In the genomic region with DNA sequence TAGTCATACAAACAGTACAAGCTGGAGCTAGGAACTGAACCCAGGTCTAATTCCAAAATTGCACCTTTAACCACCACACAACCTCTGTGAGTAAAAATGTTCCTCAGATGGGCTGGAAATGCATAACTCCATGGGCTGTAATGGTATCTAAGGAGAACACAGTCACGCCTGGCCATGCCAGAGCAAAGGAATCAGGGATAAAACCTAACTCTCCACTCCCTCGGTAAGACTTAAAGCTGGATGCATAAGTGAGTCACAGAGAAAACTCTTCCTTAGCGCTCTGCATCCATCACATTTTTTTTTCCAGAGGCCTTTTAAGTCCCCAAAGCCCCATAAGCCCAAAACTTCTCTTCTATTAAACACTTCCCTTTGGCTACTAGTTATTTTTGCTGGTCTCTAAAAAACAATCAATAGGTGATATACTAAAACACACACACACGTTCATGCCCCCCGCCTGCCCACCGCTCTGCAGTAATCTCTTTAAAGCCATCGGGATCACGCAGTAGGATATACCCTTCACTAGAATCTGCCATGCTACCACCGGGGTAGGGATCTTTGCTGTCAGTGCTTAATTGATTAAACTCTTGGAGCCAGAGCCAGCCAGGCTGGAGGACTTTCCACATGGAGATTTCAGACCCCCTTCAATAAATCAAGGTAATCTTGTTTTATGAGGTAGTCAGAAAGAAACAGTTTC, we compare ENCODE assay signal across 28 cellular contexts.
A peak's percentile ranks its signal among the peaks of the same experiment; 100 is the strongest.
DNase-seq lines count a peak whose midpoint lies in the region.
"Had no signal": no experiment of that assay in that cellular context is flagged by ENCODE, and none has a peak within 500 bp of the region (broad histone marks: within the 10 kb centered on the region; RNA-seq: fewer than 3 reads in every experiment).

No MANE protein-coding gene starts in this region.

- H3K4me1 Mint-ChIP-seq in activated CD4-positive, alpha-beta memory T cell treated with anti-CD3 and anti-CD28 coated beads for 36 hours (ENCODE audit: low read depth), result no peaks in the 10 kb centered on the region
- no peaks in the 10 kb centered on the region for H3K4me1 Mint-ChIP-seq in activated naive CD4-positive, alpha-beta T cell treated with anti-CD3 and anti-CD28 coated beads, Interleukin-2, amount 10 ng/mL, durations not matched to agents 7 days and 5 days

- peak overlapping the region; percentile 84 for H2BK120ac ChIP-seq in trophoblast cell (ENCODE audit: insufficient read depth, low read length, poor library complexity)

- H3K4me2 ChIP-seq in trophoblast cell (ENCODE audit: low read length), result no peak overlapping the region

- no peaks in the 10 kb centered on the region for H3K27me3 Mint-ChIP-seq in activated CD4-positive, alpha-beta memory T cell treated with anti-CD3 and anti-CD28 coated beads for 36 hours
- no peaks in the 10 kb centered on the region for H3K27me3 Mint-ChIP-seq in activated naive CD4-positive, alpha-beta T cell treated with anti-CD3 and anti-CD28 coated beads, Interleukin-2, amount 10 ng/mL, durations not matched to agents 7 days and 5 days
- H3K27me3 Mint-ChIP-seq: activated CD4-positive, alpha-beta T cell treated with anti-CD3 and anti-CD28 coated beads for 36 hours; activated naive CD8-positive, alpha-beta T cell treated with anti-CD3 and anti-CD28 coated beads for 36 hours; naive B cell had no signal

- H4K91ac ChIP-seq in trophoblast cell (ENCODE audit: low read depth, low read length), result peak overlapping the region; percentile 61

- H4K12ac ChIP-seq in trophoblast cell (ENCODE audit: low read depth, low read length), result no peak overlapping the region

- no peak overlapping the region for H3K4me3 Mint-ChIP-seq in activated CD4-positive, alpha-beta memory T cell treated with anti-CD3 and anti-CD28 coated beads for 36 hours
- no peak overlapping the region for H3K4me3 Mint-ChIP-seq in activated naive CD4-positive, alpha-beta T cell treated with anti-CD3 and anti-CD28 coated beads, Interleukin-2, amount 10 ng/mL, durations not matched to agents 7 days and 5 days
- H3K4me3 Mint-ChIP-seq: activated CD4-positive, alpha-beta T cell treated with anti-CD3 and anti-CD28 coated beads for 36 hours; activated naive CD8-positive, alpha-beta T cell treated with anti-CD3 and anti-CD28 coated beads for 36 hours had no signal

- no peak overlapping the region for H3K9ac ChIP-seq in trophoblast cell (ENCODE audit: low read length)

- H3K18ac ChIP-seq in trophoblast cell (ENCODE audit: low read length), result no peak overlapping the region

- no peak overlapping the region for H3K4me3 ChIP-seq in trophoblast cell (ENCODE audit: low read depth, low read length)
- H3K4me3 ChIP-seq in effector memory CD4-positive, alpha-beta T cell (ENCODE audit: insufficient read depth, low read depth, low read length, poor library complexity, severe bottlenecking), result no peak overlapping the region
- H3K4me3 ChIP-seq: ascending aorta, colonic mucosa, K562, MG63, psoas muscle, tibial nerve had no signal

- H4K8ac ChIP-seq in trophoblast cell (ENCODE audit: low read depth, low read length), result no peak overlapping the region

- H3K4ac ChIP-seq in trophoblast cell (ENCODE audit: low read depth, low read length), result no peak overlapping the region

- H3K4me1 ChIP-seq in trophoblast cell (ENCODE audit: control insufficient read depth in 1 of 2, insufficient read depth in 2 of 2, low read length in 2 of 2), result peaks cover 15 to 30% of the 10 kb centered on the region in 2 experiments
- H3K4me1 ChIP-seq in effector memory CD4-positive, alpha-beta T cell (ENCODE audit: control insufficient read depth, insufficient read depth, low read length, poor library complexity, severe bottlenecking), result no peaks in the 10 kb centered on the region
- H3K4me1 ChIP-seq: ascending aorta, psoas muscle, tibial nerve had no signal

- peak overlapping the region; percentile 93 for H2BK5ac ChIP-seq in trophoblast cell (ENCODE audit: low read depth, low read length, poor library complexity)

- DNase-seq in ELR (ENCODE audit: low read depth) (peak; percentile 52), NCI-H226 (peak; percentile 14), iris pigment epithelial cell (ENCODE audit: low read depth) (peak; percentile 23), trophoblast cell (no peak), G401 (ENCODE audit: low spot score) (no peak)
- no peak for DNase-seq in activated CD4-positive, alpha-beta memory T cell treated with anti-CD3 and anti-CD28 coated beads for 36 hours
- DNase-seq in activated naive CD4-positive, alpha-beta T cell treated with anti-CD3 and anti-CD28 coated beads, Interleukin-2, amount 10 ng/mL, durations not matched to agents 7 days and 5 days, result no peak
- no peak for DNase-seq in effector memory CD4-positive, alpha-beta T cell
- DNase-seq: activated CD4-positive, alpha-beta T cell treated with anti-CD3 and anti-CD28 coated beads for 36 hours; activated effector memory CD4-positive, alpha-beta T cell treated with anti-CD3 and anti-CD28 coated beads, Interleukin-2, amount 50 U/mL, for 16 hours; activated naive CD8-positive, alpha-beta T cell treated with anti-CD3 and anti-CD28 coated beads for 36 hours; effector CD4-positive, alpha-beta T cell; GOT3; MG63; naive B cell; NCI-H1105; NCI-H1930; NCI-H524; NK-92 treated with Interleukin-12 subunit alpha and Interleukin-12 subunit beta, amount 100 ng/mL, for 24 hours; psoas muscle; Right ventricle myocardium superior; stimulated activated CD4-positive, alpha-beta T cell treated with anti-CD3 and anti-CD28 coated beads, Interleukin-15, amount 100 ng/mL, for 24 hours; stimulated activated CD4-positive, alpha-beta T cell treated with anti-CD3 and anti-CD28 coated beads, Interleukin-4, amount 100 ng/mL, for 4 hours; SW 1271 had no signal

- H2AK5ac ChIP-seq in trophoblast cell (ENCODE audit: low read length), result no peak overlapping the region

- peaks cover 14% of the 10 kb centered on the region for H3K79me1 ChIP-seq in trophoblast cell (ENCODE audit: low read length)

- intact Hi-C loops in activated CD4-positive, alpha-beta memory T cell treated with anti-CD3 and anti-CD28 coated beads for 36 hours (cut with micrococcal nuclease), result no loop called here

- H3K14ac ChIP-seq in trophoblast cell (ENCODE audit: low read length), result no peak overlapping the region

- POLR2A ChIA-PET in activated CD4-positive, alpha-beta memory T cell treated with anti-CD3 and anti-CD28 coated beads for 36 hours (lab: Charles Lee), result no interaction called here

- WGBS in trophoblast cell (ENCODE audit: extremely low coverage, insufficient coverage, insufficient read length), result no CpG with 5 or more reads among the region's 9 CpGs

- CTCF ChIA-PET in activated CD4-positive, alpha-beta memory T cell treated with anti-CD3 and anti-CD28 coated beads for 36 hours (lab: Charles Lee), result no interaction called here
- CTCF ChIA-PET in activated naive CD4-positive, alpha-beta T cell treated with anti-CD3 and anti-CD28 coated beads, Interleukin-2, amount 10 ng/mL, durations not matched to agents 7 days and 5 days (lab: Charles Lee), result no interaction called here

- H3K27ac ChIP-seq in trophoblast cell (ENCODE audit: low read depth, low read length), result peak overlapping the region; percentile 82
- H3K27ac ChIP-seq in effector memory CD4-positive, alpha-beta T cell (ENCODE audit: insufficient read depth, low read length, poor library complexity, severe bottlenecking), result no peak overlapping the region
- H3K27ac ChIP-seq: ascending aorta, colonic mucosa, psoas muscle, tibial nerve had no signal

- no peak overlapping the region for H3K27ac Mint-ChIP-seq in activated CD4-positive, alpha-beta memory T cell treated with anti-CD3 and anti-CD28 coated beads for 36 hours
- no peak overlapping the region for H3K27ac Mint-ChIP-seq in activated naive CD4-positive, alpha-beta T cell treated with anti-CD3 and anti-CD28 coated beads, Interleukin-2, amount 10 ng/mL, durations not matched to agents 7 days and 5 days
- H3K27ac Mint-ChIP-seq: activated CD4-positive, alpha-beta T cell treated with anti-CD3 and anti-CD28 coated beads for 36 hours; activated naive CD8-positive, alpha-beta T cell treated with anti-CD3 and anti-CD28 coated beads for 36 hours had no signal

- in situ Hi-C loops in G401 (cut with HindIII; ENCODE audit: low sequenced_read_pairs), result no loop called here

- no peaks in the 10 kb centered on the region for H3K36me3 ChIP-seq in trophoblast cell (ENCODE audit: control insufficient read depth in 1 of 2, insufficient read depth in 2 of 2, low read length in 2 of 2)
- H3K36me3 ChIP-seq in effector memory CD4-positive, alpha-beta T cell (ENCODE audit: control insufficient read depth, insufficient read depth, low read length), result no peaks in the 10 kb centered on the region
- H3K36me3 ChIP-seq: ascending aorta, colonic mucosa, MG63, tibial nerve had no signal

- no peak overlapping the region for H2AFZ ChIP-seq in trophoblast cell (ENCODE audit: insufficient read depth, low read length, poor library complexity)

- no peaks in the 10 kb centered on the region for H3K9me3 Mint-ChIP-seq in activated CD4-positive, alpha-beta memory T cell treated with anti-CD3 and anti-CD28 coated beads for 36 hours
- H3K9me3 Mint-ChIP-seq in activated naive CD4-positive, alpha-beta T cell treated with anti-CD3 and anti-CD28 coated beads, Interleukin-2, amount 10 ng/mL, durations not matched to agents 7 days and 5 days, result no peaks in the 10 kb centered on the region
- H3K9me3 Mint-ChIP-seq: activated naive CD8-positive, alpha-beta T cell treated with anti-CD3 and anti-CD28 coated beads for 36 hours; naive B cell had no signal

- peaks cover 2% of the 10 kb centered on the region for H3K79me2 ChIP-seq in trophoblast cell (ENCODE audit: control insufficient read depth, insufficient read depth, low read length, poor library complexity)

- H3K9me3 ChIP-seq in trophoblast cell (ENCODE audit: insufficient read depth, low read depth, low read length), result no peaks in the 10 kb centered on the region
- H3K9me3 ChIP-seq in effector memory CD4-positive, alpha-beta T cell (ENCODE audit: control insufficient read depth, low read length), result no peaks in the 10 kb centered on the region
- H3K9me3 ChIP-seq: ascending aorta, colonic mucosa, MG63, psoas muscle, tibial nerve had no signal

- no peak overlapping the region for H3K23ac ChIP-seq in trophoblast cell (ENCODE audit: low read length)

- no peaks in the 10 kb centered on the region for H3K36me3 Mint-ChIP-seq in activated CD4-positive, alpha-beta memory T cell treated with anti-CD3 and anti-CD28 coated beads for 36 hours
- H3K36me3 Mint-ChIP-seq in activated naive CD4-positive, alpha-beta T cell treated with anti-CD3 and anti-CD28 coated beads, Interleukin-2, amount 10 ng/mL, durations not matched to agents 7 days and 5 days, result no peaks in the 10 kb centered on the region
- H3K36me3 Mint-ChIP-seq: activated naive CD8-positive, alpha-beta T cell treated with anti-CD3 and anti-CD28 coated beads for 36 hours had no signal

- H2BK12ac ChIP-seq in trophoblast cell (ENCODE audit: low read length), result peak overlapping the region; percentile 75

- no peaks in the 10 kb centered on the region for H3K27me3 ChIP-seq in trophoblast cell (ENCODE audit: insufficient read depth, low read length)
- H3K27me3 ChIP-seq in effector memory CD4-positive, alpha-beta T cell (replicated peaks; ENCODE audit: control insufficient read depth, insufficient read depth, low read length, poor library complexity, severe bottlenecking), result no peaks in the 10 kb centered on the region
- H3K27me3 ChIP-seq: ascending aorta, colonic mucosa, MG63, tibial nerve had no signal

Comparison
In these comparisons a context has a peak if more than half of its experiments do, and no peak if none do; other contexts are left out.
1. DNase-seq: peak in ELR (single experiment), NCI-H226 (single experiment) and iris pigment epithelial cell (single experiment); none in trophoblast cell (0 of 2), activated CD4-positive, alpha-beta memory T cell treated with anti-CD3 and anti-CD28 coated beads for 36 hours (single experiment), activated naive CD4-positive, alpha-beta T cell treated with anti-CD3 and anti-CD28 coated beads, Interleukin-2, amount 10 ng/mL, durations not matched to agents 7 days and 5 days (single experiment), G401 (single experiment) and effector memory CD4-positive, alpha-beta T cell (0 of 3).